Comparison of ENCODE assay signal across 1 cellular context in the genomic region with DNA sequence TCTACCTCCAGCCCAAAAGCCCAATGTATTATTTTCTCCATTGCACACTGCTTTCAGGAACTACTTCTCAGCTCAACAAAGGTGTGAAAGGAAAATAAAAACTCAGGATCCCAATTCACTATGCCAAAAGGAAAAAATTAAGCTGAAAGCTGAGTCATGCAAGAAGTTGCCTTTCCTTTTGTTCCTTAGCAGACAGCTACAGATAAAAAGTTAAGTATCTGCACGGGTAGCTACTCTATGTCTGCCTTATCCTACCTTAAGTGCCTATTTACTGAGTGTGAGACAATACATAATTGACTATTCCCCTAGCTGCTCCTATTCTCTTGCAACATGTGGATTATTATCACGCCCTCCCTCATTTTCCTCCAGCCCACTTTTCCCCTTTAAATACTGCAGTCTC.
A peak's percentile ranks its signal among the peaks of the same experiment; 100 is the strongest.
TF ChIP-seq lines count a peak whose summit lies in the region.

No MANE protein-coding gene starts in this region.

TF ChIP-seq in K562, 482 proteins besides CTCF, POLR2A, EP300 and RAD21 (continued from another document and continues in another):
- TF ChIP-seq, protein P1, sequence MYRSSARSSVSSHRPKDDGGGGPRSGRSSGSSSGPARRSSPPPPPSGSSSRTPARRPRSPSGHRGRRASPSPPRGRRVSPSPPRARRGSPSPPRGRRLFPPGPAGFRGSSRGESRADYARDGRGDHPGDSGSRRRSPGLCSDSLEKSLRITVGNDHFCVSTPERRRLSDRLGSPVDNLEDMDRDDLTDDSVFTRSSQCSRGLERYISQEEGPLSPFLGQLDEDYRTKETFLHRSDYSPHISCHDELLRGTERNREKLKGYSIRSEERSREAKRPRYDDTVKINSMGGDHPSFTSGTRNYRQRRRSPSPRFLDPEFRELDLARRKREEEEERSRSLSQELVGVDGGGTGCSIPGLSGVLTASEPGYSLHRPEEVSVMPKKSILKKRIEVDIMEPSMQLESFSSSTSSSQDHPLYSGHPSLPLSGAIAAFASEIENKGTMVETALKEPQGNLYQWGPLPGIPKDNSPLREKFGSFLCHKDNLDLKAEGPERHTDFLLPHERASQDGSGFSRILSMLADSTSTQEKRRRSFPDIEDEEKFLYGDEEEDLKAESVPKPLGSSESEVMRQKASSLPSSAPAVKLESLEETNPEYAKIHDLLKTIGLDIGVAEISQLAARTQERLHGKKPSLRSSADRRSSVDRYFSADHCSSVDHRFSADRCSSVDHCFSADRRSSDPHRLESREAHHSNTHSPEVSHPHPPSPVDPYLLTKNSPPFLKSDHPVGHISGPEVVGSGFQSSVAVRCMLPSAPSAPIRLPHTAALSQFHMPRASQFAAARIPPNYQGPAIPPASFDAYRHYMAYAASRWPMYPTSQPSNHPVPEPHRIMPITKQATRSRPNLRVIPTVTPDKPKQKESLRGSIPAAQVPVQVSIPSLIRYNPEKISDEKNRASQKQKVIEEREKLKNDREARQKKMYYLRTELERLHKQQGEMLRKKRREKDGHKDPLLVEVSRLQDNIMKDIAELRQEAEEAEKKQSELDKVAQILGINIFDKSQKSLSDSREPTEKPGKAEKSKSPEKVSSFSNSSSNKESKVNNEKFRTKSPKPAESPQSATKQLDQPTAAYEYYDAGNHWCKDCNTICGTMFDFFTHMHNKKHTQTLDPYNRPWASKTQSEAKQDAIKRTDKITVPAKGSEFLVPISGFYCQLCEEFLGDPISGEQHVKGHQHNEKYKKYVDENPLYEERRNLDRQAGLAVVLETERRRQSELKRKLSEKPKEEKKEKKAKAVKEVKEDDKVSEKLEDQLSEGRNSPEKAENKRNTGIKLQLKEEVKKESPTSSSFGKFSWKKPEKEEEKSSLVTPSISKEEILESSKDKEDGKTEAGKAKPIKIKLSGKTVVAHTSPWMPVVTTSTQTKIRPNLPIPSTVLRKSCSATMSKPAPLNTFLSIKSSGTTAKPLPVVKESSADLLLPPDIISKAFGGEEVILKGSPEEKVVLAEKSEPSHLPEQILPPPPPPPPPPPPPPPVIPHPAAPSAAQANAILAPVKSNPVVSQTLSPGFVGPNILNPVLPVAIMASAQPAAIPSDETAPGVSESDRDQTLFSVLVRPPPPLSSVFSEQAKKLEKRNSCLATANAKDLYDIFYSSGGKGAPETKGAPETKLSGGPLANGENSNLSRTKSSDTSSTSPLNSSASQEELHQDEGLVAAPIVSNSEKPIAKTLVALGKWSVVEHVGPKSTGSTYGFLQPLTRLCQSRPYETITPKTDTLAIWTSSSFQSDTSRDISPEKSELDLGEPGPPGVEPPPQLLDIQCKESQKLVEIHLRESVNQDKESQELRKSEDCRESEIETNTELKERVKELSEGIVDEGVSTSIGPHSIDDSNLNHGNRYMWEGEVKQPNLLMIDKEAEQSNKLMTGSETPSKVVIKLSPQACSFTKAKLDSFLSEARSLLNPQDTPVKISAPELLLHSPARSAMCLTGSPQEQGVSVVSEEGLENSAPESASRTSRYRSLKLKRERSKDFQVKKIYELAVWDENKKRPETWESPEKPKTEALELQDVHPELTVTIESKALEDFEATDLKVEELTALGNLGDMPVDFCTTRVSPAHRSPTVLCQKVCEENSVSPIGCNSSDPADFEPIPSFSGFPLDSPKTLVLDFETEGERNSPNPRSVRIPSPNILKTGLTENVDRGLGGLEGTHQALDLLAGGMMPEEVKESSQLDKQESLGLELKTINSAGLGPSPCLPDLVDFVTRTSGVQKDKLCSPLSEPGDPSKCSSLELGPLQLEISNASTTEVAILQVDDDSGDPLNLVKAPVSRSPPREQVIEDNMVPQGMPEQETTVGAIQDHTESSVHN (IDR thresholded peaks at IDR 0.05; ENCODE audit: borderline replicate concordance in 1 of 2, low read depth in 1 of 2) = no peak
- TF ChIP-seq, protein P2, sequence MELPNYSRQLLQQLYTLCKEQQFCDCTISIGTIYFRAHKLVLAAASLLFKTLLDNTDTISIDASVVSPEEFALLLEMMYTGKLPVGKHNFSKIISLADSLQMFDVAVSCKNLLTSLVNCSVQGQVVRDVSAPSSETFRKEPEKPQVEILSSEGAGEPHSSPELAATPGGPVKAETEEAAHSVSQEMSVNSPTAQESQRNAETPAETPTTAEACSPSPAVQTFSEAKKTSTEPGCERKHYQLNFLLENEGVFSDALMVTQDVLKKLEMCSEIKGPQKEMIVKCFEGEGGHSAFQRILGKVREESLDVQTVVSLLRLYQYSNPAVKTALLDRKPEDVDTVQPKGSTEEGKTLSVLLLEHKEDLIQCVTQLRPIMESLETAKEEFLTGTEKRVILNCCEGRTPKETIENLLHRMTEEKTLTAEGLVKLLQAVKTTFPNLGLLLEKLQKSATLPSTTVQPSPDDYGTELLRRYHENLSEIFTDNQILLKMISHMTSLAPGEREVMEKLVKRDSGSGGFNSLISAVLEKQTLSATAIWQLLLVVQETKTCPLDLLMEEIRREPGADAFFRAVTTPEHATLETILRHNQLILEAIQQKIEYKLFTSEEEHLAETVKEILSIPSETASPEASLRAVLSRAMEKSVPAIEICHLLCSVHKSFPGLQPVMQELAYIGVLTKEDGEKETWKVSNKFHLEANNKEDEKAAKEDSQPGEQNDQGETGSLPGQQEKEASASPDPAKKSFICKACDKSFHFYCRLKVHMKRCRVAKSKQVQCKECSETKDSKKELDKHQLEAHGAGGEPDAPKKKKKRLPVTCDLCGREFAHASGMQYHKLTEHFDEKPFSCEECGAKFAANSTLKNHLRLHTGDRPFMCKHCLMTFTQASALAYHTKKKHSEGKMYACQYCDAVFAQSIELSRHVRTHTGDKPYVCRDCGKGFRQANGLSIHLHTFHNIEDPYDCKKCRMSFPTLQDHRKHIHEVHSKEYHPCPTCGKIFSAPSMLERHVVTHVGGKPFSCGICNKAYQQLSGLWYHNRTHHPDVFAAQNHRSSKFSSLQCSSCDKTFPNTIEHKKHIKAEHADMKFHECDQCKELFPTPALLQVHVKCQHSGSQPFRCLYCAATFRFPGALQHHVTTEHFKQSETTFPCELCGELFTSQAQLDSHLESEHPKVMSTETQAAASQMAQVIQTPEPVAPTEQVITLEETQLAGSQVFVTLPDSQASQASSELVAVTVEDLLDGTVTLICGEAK (IDR thresholded peaks at IDR 0.05) = 0 out of 2 replicates have a peak, but pooled peaks have one; percentile 43
- TF ChIP-seq, protein P2 (CRISPR knock-in tag; IDR thresholded peaks at IDR 0.05) = no peak
- TF ChIP-seq ZZZ3 (IDR thresholded peaks at IDR 0.05) (no peak), POLR3G (IDR thresholded peaks at IDR 0.05; ENCODE audit: extremely low read depth, insufficient read length, insufficient replicate concordance) (no peak), ARID1B (IDR thresholded peaks at IDR 0.05) (peak; percentile 73), KLF16 (IDR thresholded peaks at IDR 0.05) (no peak), TCFL5 (CRISPR knock-in tag; conservative IDR thresholded peaks at IDR 0.05) (no peak), ZSCAN32 (CRISPR knock-in tag; IDR thresholded peaks at IDR 0.05) (no peak), PHF21A (IDR thresholded peaks at IDR 0.05; ENCODE audit: borderline replicate concordance, low read depth) (no peak), ZKSCAN3 (CRISPR knock-in tag; IDR thresholded peaks at IDR 0.05) (no peak), COPS2 (conservative IDR thresholded peaks at IDR 0.05) (no peak), LCOR (CRISPR knock-in tag; IDR thresholded peaks at IDR 0.05) (no peak), TBL1XR1 (IDR thresholded peaks at IDR 0.05; ENCODE audit: low read length in 2 of 2) (no peak), EP400 (IDR thresholded peaks at IDR 0.05) (peak; percentile 33; the same call in 1 of the 2 replicates), IFI16 (CRISPR knock-in tag; IDR thresholded peaks at IDR 0.05) (no peak), CAMTA2 (CRISPR knock-in tag; conservative IDR thresholded peaks at IDR 0.05) (no peak), RUNX1 (IDR thresholded peaks at IDR 0.05; ENCODE audit: low read depth) (no peak), TAF9B (IDR thresholded peaks at IDR 0.05; ENCODE audit: partially characterized antibody) (no peak), RCOR1 (IDR thresholded peaks at IDR 0.05; ENCODE audit: borderline replicate concordance in 1 of 2, low read depth in 2 of 2, low read length in 2 of 2) (no peak; a peak in 1 of 4 replicates), SMARCE1 (IDR thresholded peaks at IDR 0.05) (peak; percentile 72), HMG20B (CRISPR knock-in tag; IDR thresholded peaks at IDR 0.05) (no peak), ZNF175 (CRISPR knock-in tag; IDR thresholded peaks at IDR 0.05; ENCODE audit: low read depth) (no peak), GATA2 (CRISPR knock-in tag; IDR thresholded peaks at IDR 0.05) (no peak), SP1 (CRISPR knock-in tag; IDR thresholded peaks at IDR 0.05) (no peak), FOXP1 (CRISPR knock-in tag; IDR thresholded peaks at IDR 0.05) (no peak), ZC3H4 (CRISPR knock-in tag; IDR thresholded peaks at IDR 0.05; ENCODE audit: borderline replicate concordance) (no peak), ZNF41 (CRISPR knock-in tag; conservative IDR thresholded peaks at IDR 0.05) (no peak)
- TF ChIP-seq, protein P3, sequence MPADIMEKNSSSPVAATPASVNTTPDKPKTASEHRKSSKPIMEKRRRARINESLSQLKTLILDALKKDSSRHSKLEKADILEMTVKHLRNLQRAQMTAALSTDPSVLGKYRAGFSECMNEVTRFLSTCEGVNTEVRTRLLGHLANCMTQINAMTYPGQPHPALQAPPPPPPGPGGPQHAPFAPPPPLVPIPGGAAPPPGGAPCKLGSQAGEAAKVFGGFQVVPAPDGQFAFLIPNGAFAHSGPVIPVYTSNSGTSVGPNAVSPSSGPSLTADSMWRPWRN (IDR thresholded peaks at IDR 0.05; ENCODE audit: low read depth) = no peak
- TF ChIP-seq, protein P4, sequence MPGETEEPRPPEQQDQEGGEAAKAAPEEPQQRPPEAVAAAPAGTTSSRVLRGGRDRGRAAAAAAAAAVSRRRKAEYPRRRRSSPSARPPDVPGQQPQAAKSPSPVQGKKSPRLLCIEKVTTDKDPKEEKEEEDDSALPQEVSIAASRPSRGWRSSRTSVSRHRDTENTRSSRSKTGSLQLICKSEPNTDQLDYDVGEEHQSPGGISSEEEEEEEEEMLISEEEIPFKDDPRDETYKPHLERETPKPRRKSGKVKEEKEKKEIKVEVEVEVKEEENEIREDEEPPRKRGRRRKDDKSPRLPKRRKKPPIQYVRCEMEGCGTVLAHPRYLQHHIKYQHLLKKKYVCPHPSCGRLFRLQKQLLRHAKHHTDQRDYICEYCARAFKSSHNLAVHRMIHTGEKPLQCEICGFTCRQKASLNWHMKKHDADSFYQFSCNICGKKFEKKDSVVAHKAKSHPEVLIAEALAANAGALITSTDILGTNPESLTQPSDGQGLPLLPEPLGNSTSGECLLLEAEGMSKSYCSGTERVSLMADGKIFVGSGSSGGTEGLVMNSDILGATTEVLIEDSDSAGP (CRISPR knock-in tag; IDR thresholded peaks at IDR 0.05) = no peak
- TF ChIP-seq, protein P5, sequence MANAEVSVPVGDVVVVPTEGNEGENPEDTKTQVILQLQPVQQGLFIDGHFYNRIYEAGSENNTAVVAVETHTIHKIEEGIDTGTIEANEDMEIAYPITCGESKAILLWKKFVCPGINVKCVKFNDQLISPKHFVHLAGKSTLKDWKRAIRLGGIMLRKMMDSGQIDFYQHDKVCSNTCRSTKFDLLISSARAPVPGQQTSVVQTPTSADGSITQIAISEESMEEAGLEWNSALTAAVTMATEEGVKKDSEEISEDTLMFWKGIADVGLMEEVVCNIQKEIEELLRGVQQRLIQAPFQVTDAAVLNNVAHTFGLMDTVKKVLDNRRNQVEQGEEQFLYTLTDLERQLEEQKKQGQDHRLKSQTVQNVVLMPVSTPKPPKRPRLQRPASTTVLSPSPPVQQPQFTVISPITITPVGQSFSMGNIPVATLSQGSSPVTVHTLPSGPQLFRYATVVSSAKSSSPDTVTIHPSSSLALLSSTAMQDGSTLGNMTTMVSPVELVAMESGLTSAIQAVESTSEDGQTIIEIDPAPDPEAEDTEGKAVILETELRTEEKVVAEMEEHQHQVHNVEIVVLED (CRISPR knock-in tag; IDR thresholded peaks at IDR 0.05) = no peak
- TF ChIP-seq, protein P6, sequence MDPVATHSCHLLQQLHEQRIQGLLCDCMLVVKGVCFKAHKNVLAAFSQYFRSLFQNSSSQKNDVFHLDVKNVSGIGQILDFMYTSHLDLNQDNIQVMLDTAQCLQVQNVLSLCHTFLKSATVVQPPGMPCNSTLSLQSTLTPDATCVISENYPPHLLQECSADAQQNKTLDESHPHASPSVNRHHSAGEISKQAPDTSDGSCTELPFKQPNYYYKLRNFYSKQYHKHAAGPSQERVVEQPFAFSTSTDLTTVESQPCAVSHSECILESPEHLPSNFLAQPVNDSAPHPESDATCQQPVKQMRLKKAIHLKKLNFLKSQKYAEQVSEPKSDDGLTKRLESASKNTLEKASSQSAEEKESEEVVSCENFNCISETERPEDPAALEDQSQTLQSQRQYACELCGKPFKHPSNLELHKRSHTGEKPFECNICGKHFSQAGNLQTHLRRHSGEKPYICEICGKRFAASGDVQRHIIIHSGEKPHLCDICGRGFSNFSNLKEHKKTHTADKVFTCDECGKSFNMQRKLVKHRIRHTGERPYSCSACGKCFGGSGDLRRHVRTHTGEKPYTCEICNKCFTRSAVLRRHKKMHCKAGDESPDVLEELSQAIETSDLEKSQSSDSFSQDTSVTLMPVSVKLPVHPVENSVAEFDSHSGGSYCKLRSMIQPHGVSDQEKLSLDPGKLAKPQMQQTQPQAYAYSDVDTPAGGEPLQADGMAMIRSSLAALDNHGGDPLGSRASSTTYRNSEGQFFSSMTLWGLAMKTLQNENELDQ (CRISPR knock-in tag; IDR thresholded peaks at IDR 0.05; ENCODE audit: borderline replicate concordance) = no peak
- TF ChIP-seq, protein P7, sequence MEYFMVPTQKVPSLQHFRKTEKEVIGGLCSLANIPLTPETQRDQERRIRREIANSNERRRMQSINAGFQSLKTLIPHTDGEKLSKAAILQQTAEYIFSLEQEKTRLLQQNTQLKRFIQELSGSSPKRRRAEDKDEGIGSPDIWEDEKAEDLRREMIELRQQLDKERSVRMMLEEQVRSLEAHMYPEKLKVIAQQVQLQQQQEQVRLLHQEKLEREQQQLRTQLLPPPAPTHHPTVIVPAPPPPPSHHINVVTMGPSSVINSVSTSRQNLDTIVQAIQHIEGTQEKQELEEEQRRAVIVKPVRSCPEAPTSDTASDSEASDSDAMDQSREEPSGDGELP (CRISPR knock-in tag; IDR thresholded peaks at IDR 0.05; ENCODE audit: borderline replicate concordance) = no peak
